8 cellular contexts compared by ENCODE assay signal in genomic region chrX:71067079-71067478, GRCh38. TPM values are rescaled to one million over a fixed set of nuclear protein-coding genes. Genes with fewer than 3 reads are reported as not detected.
A peak's percentile ranks its signal among the peaks of the same experiment; 100 is the strongest.
DNase-seq lines count a peak whose midpoint lies in the region; ATAC-seq and TF ChIP-seq lines count a peak whose summit lies in the region.

No MANE protein-coding gene starts in this region.

- peaks cover 0 to 6% of the 10 kb centered on the region in 2 donors for H3K4me1 ChIP-seq in adrenal gland (replicated peaks in 1 of 2)

- H3K27ac Mint-ChIP-seq in activated CD4-positive, alpha-beta T cell treated with anti-CD3 and anti-CD28 coated beads for 36 hours, result peak overlapping the region; percentile 93

- H3K9me3 Mint-ChIP-seq in activated CD4-positive, alpha-beta T cell treated with anti-CD3 and anti-CD28 coated beads for 36 hours (ENCODE audit: low read depth), result no peaks in the 10 kb centered on the region

- H3K27ac ChIP-seq in adrenal gland (peak overlapping the region in 3 of 5 donors; percentile 78 to 84 (median 84)), temporal lobe (ENCODE audit: low read depth, low read length) (peak overlapping the region; percentile 84)

- TF ChIP-seq CTCF in adrenal gland (IDR thresholded peaks at IDR 0.05), result no peak

- POLR2A ChIA-PET in activated CD4-positive, alpha-beta T cell treated with anti-CD3 and anti-CD28 coated beads for 36 hours (lab: Charles Lee), result interaction anchor here (1.1 kb wide), 1 partner anchor 51 kb away, joined by 6 read pairs; the partner anchor contains the start of gene MED12

- CTCF ChIA-PET in activated CD4-positive, alpha-beta T cell treated with anti-CD3 and anti-CD28 coated beads for 36 hours (lab: Charles Lee), result no interaction called here

- H3K9me3 ChIP-seq in adrenal gland (replicated peaks in 1 of 3), result no peaks in the 10 kb centered on the region

- 11 to 35% (median 22%) methylated on average over 1 of the region's 1 CpG for WGBS in adrenal gland, 4 donors

- intact Hi-C loops in activated CD4-positive, alpha-beta T cell treated with anti-CD3 and anti-CD28 coated beads for 36 hours (cut with DNase I, micrococcal nuclease), result loop anchor here in 1 of 2 experiments (5.0 kb wide), 1 partner anchor 50 kb away; the partner anchor contains the start of gene MED12
- intact Hi-C loops in adrenal gland (cut with DNase I), result loop anchor here in 1 of 2 donors (5.0 kb wide), 1 partner anchor 60 kb away; no protein-coding TSS in a partner anchor

- H3K27me3 ChIP-seq in adrenal gland, result peaks cover 6% of the 10 kb centered on the region

- no peak for DNase-seq in activated CD4-positive, alpha-beta T cell treated with anti-CD3 and anti-CD28 coated beads for 36 hours
- no peak for DNase-seq in activated CD4-positive, alpha-beta T cell treated with anti-CD3 and anti-CD28 coated beads, Interleukin-2, amount 50 U/mL, for 48 hours
- DNase-seq in adrenal gland (no peak), left lobe of liver (ENCODE audit: low spot score) (no peak), HuH-7 (ENCODE audit: low spot score) (no peak), GM03348 (ENCODE audit: low spot score) (no peak), NCI-H510A (lab: John Stamatoyannopoulos, UW) (no peak)

- no peaks in the 10 kb centered on the region for H3K27me3 Mint-ChIP-seq in activated CD4-positive, alpha-beta T cell treated with anti-CD3 and anti-CD28 coated beads for 36 hours

- peaks cover 17% of the 10 kb centered on the region for H3K4me1 Mint-ChIP-seq in activated CD4-positive, alpha-beta T cell treated with anti-CD3 and anti-CD28 coated beads for 36 hours

- peak overlapping the region in 2 of 4 donors; percentile 40 to 55 for H3K4me3 ChIP-seq in adrenal gland

- peak overlapping the region; percentile 91 for H3K4me3 Mint-ChIP-seq in activated CD4-positive, alpha-beta T cell treated with anti-CD3 and anti-CD28 coated beads for 36 hours

- peaks cover 17% of the 10 kb centered on the region for H3K36me3 Mint-ChIP-seq in activated CD4-positive, alpha-beta T cell treated with anti-CD3 and anti-CD28 coated beads for 36 hours (ENCODE audit: low read depth)

- no peak for ATAC-seq in activated CD4-positive, alpha-beta T cell treated with anti-CD3 and anti-CD28 coated beads for 36 hours
- peak; percentile 7 for ATAC-seq in left lobe of liver

- H3K36me3 ChIP-seq in adrenal gland (replicated peaks in 1 of 2), result no peaks in the 10 kb centered on the region

- TF ChIP-seq POLR2A in adrenal gland (IDR thresholded peaks at IDR 0.05), result no peak

RNA-seq across cellular contexts. Expression of gene SNX12, which starts 1.1 kb away (rescaled TPM):
- total RNA-seq in activated CD4-positive, alpha-beta T cell treated with anti-CD3 and anti-CD28 coated beads for 36 hours, result 10 to 100 TPM; 43.2 to 44.6 TPM
- total RNA-seq in adrenal gland (100 to 1,000 TPM in 1 of 8 donors, 10 to 100 TPM in 7; 68.0 to 101 (median 78.8) TPM), left lobe of liver (19.4 TPM), temporal lobe (64.4 TPM)
- 10 to 100 TPM; 25.4 to 75.8 (median 42.3) TPM for polyA plus RNA-seq in adrenal gland

RNA-seq across cellular contexts. Expression of gene FOXO4, which starts 28.6 kb away (rescaled TPM):
- 10 to 100 TPM in 1 of 2 experiments, 1 to 10 TPM in 1; 9.5 to 10.8 TPM for total RNA-seq in activated CD4-positive, alpha-beta T cell treated with anti-CD3 and anti-CD28 coated beads for 36 hours
- total RNA-seq in adrenal gland (100 to 1,000 TPM in 4 of 8 donors, 10 to 100 TPM in 4; 61.3 to 126 (median 89.6) TPM), left lobe of liver (13.2 TPM), temporal lobe (2.2 TPM)
- 10 to 100 TPM; 14.3 to 47.7 (median 34.2) TPM for polyA plus RNA-seq in adrenal gland

RNA-seq across cellular contexts. Expression of gene CXorf65, which starts 39.5 kb away (rescaled TPM):
- total RNA-seq in activated CD4-positive, alpha-beta T cell treated with anti-CD3 and anti-CD28 coated beads for 36 hours, result 10 to 100 TPM; 15.7 to 31.2 TPM
- not detected for total RNA-seq in adrenal gland
- under 1 TPM in 1 of 3 donors, not detected in 2; 0.51 TPM for polyA plus RNA-seq in adrenal gland
- total RNA-seq in left lobe of liver, result not detected
- total RNA-seq in temporal lobe, result not detected

RNA-seq across cellular contexts. Expression of gene IL2RG, which starts 44.3 kb away (rescaled TPM):
- 100 to 1,000 TPM; 278 to 342 TPM for total RNA-seq in activated CD4-positive, alpha-beta T cell treated with anti-CD3 and anti-CD28 coated beads for 36 hours
- total RNA-seq in adrenal gland (1 to 10 TPM; 1.1 to 5.5 (median 2.3) TPM), left lobe of liver (1.9 TPM), temporal lobe (0.25 TPM)
- polyA plus RNA-seq in adrenal gland, result 1 to 10 TPM; 4.3 to 7.0 (median 4.9) TPM

RNA-seq across cellular contexts. Expression of gene MED12, which starts 51.3 kb away (rescaled TPM):
- 10 to 100 TPM; 46.2 to 56.4 TPM for total RNA-seq in activated CD4-positive, alpha-beta T cell treated with anti-CD3 and anti-CD28 coated beads for 36 hours
- total RNA-seq in adrenal gland (100 to 1,000 TPM in 2 of 8 donors, 10 to 100 TPM in 6; 63.1 to 107 (median 91.6) TPM), left lobe of liver (9.6 TPM), temporal lobe (22.1 TPM)
- polyA plus RNA-seq in adrenal gland, result 10 to 100 TPM; 34.0 to 49.3 (median 44.3) TPM

Comparison
In these comparisons a context has a peak if more than half of its experiments do, and no peak if none do; other contexts are left out.
1. RNA of gene CXorf65, which starts 39.5 kb away (total RNA-seq): 15.7 to 31.2 TPM in activated CD4-positive, alpha-beta T cell treated with anti-CD3 and anti-CD28 coated beads for 36 hours; not detected in left lobe of liver (single experiment), not detected in adrenal gland and not detected in temporal lobe (single experiment); every median in the first group is over 10 times any median in the second.